In genomic region chr1:167487614-167488013, GRCh38 we compare ENCODE assay signal across 28 cellular contexts. TPM values are rescaled to one million over a fixed set of nuclear protein-coding genes. Genes with fewer than 3 reads are reported as not detected.
DNase-seq lines count a peak whose midpoint lies in the region; ATAC-seq and TF ChIP-seq lines count a peak whose summit lies in the region.
"Had no signal": no experiment of that assay in that cellular context is flagged by ENCODE, and none has a peak within 500 bp of the region (broad histone marks: within the 10 kb centered on the region; RNA-seq: fewer than 3 reads in every experiment).

No MANE protein-coding gene starts in this region.

- no peak for TF ChIP-seq EP300 in tibial nerve (IDR thresholded peaks at IDR 0.05)

- H3K4me3 Mint-ChIP-seq in activated T-cell treated with anti-CD3 and anti-CD28 coated beads, Interleukin-2, amount 50 U/mL, for 24 hours = no peak overlapping the region
- no peak overlapping the region for H3K4me3 Mint-ChIP-seq in WTC11
- peak overlapping the region; percentile 72 for H3K4me3 Mint-ChIP-seq in stimulated activated effector memory CD8-positive, alpha-beta T cell treated with anti-CD3 and anti-CD28 coated beads, Interleukin-12 subunit alpha, Interleukin-12 subunit beta, amount 100 ng/mL, for 72 hours
- H3K4me3 Mint-ChIP-seq: HFFc6; stimulated activated naive B cell treated with anti-CD40 and anti-IgM and Interleukin-4, amounts not matched to agents 10 μg/mL and 1 μg/mL and 100 μg/mL, for 72 hours had no signal

- H3K4me3 ChIP-seq in ectodermal cell (ENCODE audit: insufficient read depth, low read depth, low read length) = no peak overlapping the region
- no peak overlapping the region for H3K4me3 ChIP-seq in tibial nerve
- H3K4me3 ChIP-seq: GM23248, psoas muscle, SJSA1, testis, uterus had no signal

- TF ChIP-seq POLR2A in tibial nerve (IDR thresholded peaks at IDR 0.05) = no peak

- H3K9me3 ChIP-seq in ectodermal cell (ENCODE audit: control insufficient read depth, low read length) = no peaks in the 10 kb centered on the region
- H3K9me3 ChIP-seq in tibial nerve = no peaks in the 10 kb centered on the region
- H3K9me3 ChIP-seq: psoas muscle, SJSA1, testis, uterus had no signal

- H3K36me3 Mint-ChIP-seq in activated T-cell treated with anti-CD3 and anti-CD28 coated beads, Interleukin-2, amount 50 U/mL, for 24 hours (ENCODE audit: low read depth) = peaks cover 75% of the 10 kb centered on the region
- no peaks in the 10 kb centered on the region for H3K36me3 Mint-ChIP-seq in WTC11
- peaks cover 100% of the 10 kb centered on the region for H3K36me3 Mint-ChIP-seq in stimulated activated effector memory CD8-positive, alpha-beta T cell treated with anti-CD3 and anti-CD28 coated beads, Interleukin-12 subunit alpha, Interleukin-12 subunit beta, amount 100 ng/mL, for 72 hours

- peak overlapping the region; percentile 36 for H3K27ac ChIP-seq in ectodermal cell (ENCODE audit: insufficient read depth, low read depth, low read length, poor library complexity, severe bottlenecking)
- H3K27ac ChIP-seq in tibial nerve = no peak overlapping the region
- H3K27ac ChIP-seq: brain microvascular endothelial cell, GM23248, psoas muscle, SJSA1, testis, uterus had no signal

- WGBS in ectodermal cell, 2 experiments = 94 to 95% methylated on average over 3 of the region's 3 CpGs
- 93 to 95% methylated on average over 3 of the region's 3 CpGs for WGBS in tibial nerve, 2 donors

- H3K27me3 Mint-ChIP-seq in activated T-cell treated with anti-CD3 and anti-CD28 coated beads, Interleukin-2, amount 50 U/mL, for 24 hours = no peaks in the 10 kb centered on the region
- peaks cover 4% of the 10 kb centered on the region for H3K27me3 Mint-ChIP-seq in WTC11 (ENCODE audit: low read depth)

- no peak for DNase-seq in activated T-cell treated with anti-CD3 and anti-CD28 coated beads, Interleukin-2, amount 50 U/mL, for 24 hours
- DNase-seq in activated T-cell treated with anti-CD3 and anti-CD28 coated beads, Interleukin-2, amount 50 U/mL, for 1 hour = no peak
- no peak for DNase-seq in WTC11 (ENCODE audit: low spot score)
- DNase-seq in stimulated activated effector memory CD8-positive, alpha-beta T cell treated with anti-CD3 and anti-CD28 coated beads, Interleukin-12 subunit alpha, Interleukin-12 subunit beta, amount 100 ng/mL, for 72 hours (ENCODE audit: low spot score in 2 of 2) = no peak
- DNase-seq in tibial nerve (ENCODE audit: low spot score in 2 of 2) = no peak
- no peak for DNase-seq in omental fat pad (ENCODE audit: low spot score)
- DNase-seq: activated CD4-positive, CD25-positive, alpha-beta regulatory T cell treated with anti-CD3 and anti-CD28 coated beads, Interleukin-2, amount 50 U/mL, for 72 hours; activated effector memory CD4-positive, alpha-beta T cell treated with Interleukin-2 at 50 U/mL for 16 hours; amniotic stem cell; brain microvascular endothelial cell; COR-L47; GDM1; GM23248; HFFc6; Kasumi-1; NCI-H1436 treated with DMSO at 0.1 percent for 48 hours; NCI-H2107; NCI-H446 treated with DMSO at 0.1 percent for 48 hours; psoas muscle; RPMI8226; stimulated activated CD4-positive, alpha-beta T cell treated with anti-CD3 and anti-CD28 coated beads, Interleukin-4, amount 100 ng/mL, for 4 hours; stimulated activated naive B cell treated with anti-CD40 and anti-IgM and Interleukin-4, amounts not matched to agents 10 μg/mL and 1 μg/mL and 100 μg/mL, for 72 hours; T-helper 1 cell; testis; uterus had no signal

- H3K36me3 ChIP-seq in ectodermal cell (ENCODE audit: control insufficient read depth, insufficient read depth, low read length) = no peaks in the 10 kb centered on the region
- H3K36me3 ChIP-seq in tibial nerve = no peaks in the 10 kb centered on the region
- H3K36me3 ChIP-seq: brain microvascular endothelial cell, SJSA1, uterus had no signal

- H3K4me1 ChIP-seq in ectodermal cell (ENCODE audit: control insufficient read depth, insufficient read depth, low read length) = peaks cover 52% of the 10 kb centered on the region
- peaks cover 0 to 7% (median 0%) of the 10 kb centered on the region in 4 donors for H3K4me1 ChIP-seq in tibial nerve
- H3K4me1 ChIP-seq: psoas muscle, SJSA1, testis, uterus had no signal

- POLR2A ChIA-PET in WTC11 (lab: Charles Lee) = no interaction called here

- ATAC-seq in WTC11 = no peak
- no peak for ATAC-seq in stimulated activated effector memory CD8-positive, alpha-beta T cell treated with anti-CD3 and anti-CD28 coated beads, Interleukin-12 subunit alpha, Interleukin-12 subunit beta, amount 100 ng/mL, for 72 hours
- ATAC-seq in HG02798 (IDR thresholded peaks at IDR 0.05; ENCODE audit: poor library complexity, unreplicated experiment) = no peak
- no peak for ATAC-seq in omental fat pad (ENCODE audit: low FRiP score)
- ATAC-seq: psoas muscle; stimulated activated naive B cell treated with anti-CD40 and anti-IgM and Interleukin-4, amounts not matched to agents 10 μg/mL and 1 μg/mL and 100 μg/mL, for 72 hours had no signal

- H3K27me3 ChIP-seq in ectodermal cell (ENCODE audit: control insufficient read depth, insufficient read depth, low read length, poor library complexity, severe bottlenecking) (no peaks in the 10 kb centered on the region), tibial nerve (no peaks in the 10 kb centered on the region)
- H3K27me3 ChIP-seq: brain microvascular endothelial cell, SJSA1, testis, uterus had no signal

- H3K27ac Mint-ChIP-seq in activated T-cell treated with anti-CD3 and anti-CD28 coated beads, Interleukin-2, amount 50 U/mL, for 24 hours = peak overlapping the region; percentile 88
- H3K27ac Mint-ChIP-seq in WTC11 = no peak overlapping the region
- peak overlapping the region; percentile 96 for H3K27ac Mint-ChIP-seq in stimulated activated effector memory CD8-positive, alpha-beta T cell treated with anti-CD3 and anti-CD28 coated beads, Interleukin-12 subunit alpha, Interleukin-12 subunit beta, amount 100 ng/mL, for 72 hours
- H3K27ac Mint-ChIP-seq: HFFc6; stimulated activated naive B cell treated with anti-CD40 and anti-IgM and Interleukin-4, amounts not matched to agents 10 μg/mL and 1 μg/mL and 100 μg/mL, for 72 hours had no signal

- TF ChIP-seq CTCF in WTC11 (IDR thresholded peaks at IDR 0.05) = no peak
- no peak for TF ChIP-seq CTCF in tibial nerve (IDR thresholded peaks at IDR 0.05)
- TF ChIP-seq CTCF in omental fat pad (IDR thresholded peaks at IDR 0.05) = no peak

- peaks cover 97% of the 10 kb centered on the region for H3K4me1 Mint-ChIP-seq in activated T-cell treated with anti-CD3 and anti-CD28 coated beads, Interleukin-2, amount 50 U/mL, for 24 hours (ENCODE audit: low read depth)
- H3K4me1 Mint-ChIP-seq in WTC11 = peaks cover 53% of the 10 kb centered on the region
- peaks cover 95% of the 10 kb centered on the region for H3K4me1 Mint-ChIP-seq in stimulated activated effector memory CD8-positive, alpha-beta T cell treated with anti-CD3 and anti-CD28 coated beads, Interleukin-12 subunit alpha, Interleukin-12 subunit beta, amount 100 ng/mL, for 72 hours
- H3K4me1 Mint-ChIP-seq: stimulated activated naive B cell treated with anti-CD40 and anti-IgM and Interleukin-4, amounts not matched to agents 10 μg/mL and 1 μg/mL and 100 μg/mL, for 72 hours had no signal

- no peaks in the 10 kb centered on the region for H3K9me3 Mint-ChIP-seq in activated T-cell treated with anti-CD3 and anti-CD28 coated beads, Interleukin-2, amount 50 U/mL, for 24 hours
- no peaks in the 10 kb centered on the region for H3K9me3 Mint-ChIP-seq in WTC11
- no peaks in the 10 kb centered on the region for H3K9me3 Mint-ChIP-seq in stimulated activated effector memory CD8-positive, alpha-beta T cell treated with anti-CD3 and anti-CD28 coated beads, Interleukin-12 subunit alpha, Interleukin-12 subunit beta, amount 100 ng/mL, for 72 hours
- H3K9me3 Mint-ChIP-seq: HFFc6 had no signal

- CTCF ChIA-PET in WTC11 (lab: Charles Lee) = interaction anchor here (0.6 kb wide), 2 partner anchors 52 to 290 kb away, joined by 3 read pairs; no protein-coding TSS in a partner anchor

TF ChIP-seq in WTC11, 78 proteins besides CTCF, POLR2A, EP300 and RAD21:
- TF ChIP-seq PRRX2 (CRISPR knock-in tag; IDR thresholded peaks at IDR 0.05) (no peak), GRHL2 (CRISPR knock-in tag; IDR thresholded peaks at IDR 0.05; ENCODE audit: insufficient replicate concordance, severe bottlenecking) (no peak), ZNF138 (CRISPR knock-in tag; conservative IDR thresholded peaks at IDR 0.05) (no peak), SOX15 (CRISPR knock-in tag; IDR thresholded peaks at IDR 0.05) (no peak), ATF2 (CRISPR knock-in tag; IDR thresholded peaks at IDR 0.05; ENCODE audit: borderline replicate concordance, low read depth) (no peak), GTF2I (CRISPR knock-in tag; conservative IDR thresholded peaks at IDR 0.05) (0 out of 2 replicates have a peak, but pooled peaks have one; percentile 33), ZNF121 (CRISPR knock-in tag; IDR thresholded peaks at IDR 0.05) (peak; percentile 88), ZNF263 (CRISPR knock-in tag; IDR thresholded peaks at IDR 0.05; ENCODE audit: low read depth) (no peak)
TF ChIP-seq in WTC11: peak in this region for 2.

RNA-seq across cellular contexts. Expression of gene CD247, which starts 30.7 kb away (rescaled TPM):
- total RNA-seq in WTC11 (2021) (1.0 to 1.8 TPM (median 1.8 TPM) in 3 replicates), tibial nerve (1 to 10 TPM in 3 of 4 donors, not detected in 1; 1.2 to 1.5 (median 1.4) TPM), omental fat pad (1 to 10 TPM; 2.0 to 4.7 (median 2.6) TPM)
- polyA plus RNA-seq in ectodermal cell (2013, experiment 1 of 4) = 3.5 TPM
- polyA plus RNA-seq in ectodermal cell (2013, experiment 2 of 4) = 1.7 TPM
- 1.2 TPM for polyA plus RNA-seq in ectodermal cell (2013, experiment 3 of 4)
- 1.2 TPM for polyA plus RNA-seq in ectodermal cell (2013, experiment 4 of 4)
- total RNA-seq: GM23248, HFFc6, SJSA1 had no signal
- polyA plus RNA-seq: GM23248 had no signal
